Comparison of ENCODE assay signal across 10 cellular contexts in genomic region chr20:16143596-16143995, GRCh38.
"Had no signal": no experiment of that assay in that cellular context is flagged by ENCODE, and none has a peak within 500 bp of the region (broad histone marks: within the 10 kb centered on the region; RNA-seq: fewer than 3 reads in every experiment).

No MANE protein-coding gene starts in this region.

- H2AFZ ChIP-seq: GM23248 had no signal

- H3K4me1 ChIP-seq: HAP-1 had no signal

- H3K27ac Mint-ChIP-seq: HFFc6, IgD-negative memory B cell had no signal

- H3K4me3 Mint-ChIP-seq: HFFc6, IgD-negative memory B cell had no signal

- H3K27ac ChIP-seq: GM23248, HL-60 had no signal

- H3K4me1 Mint-ChIP-seq: IgD-negative memory B cell had no signal

- H3K36me3 ChIP-seq: HAP-1 had no signal

- H3K9me3 ChIP-seq: HAP-1 had no signal

- DNase-seq: GM23248, GOT3, H7, HFFc6, KBM-7 had no signal

- ATAC-seq: HCT116, HepG2 had no signal

- H3K27me3 Mint-ChIP-seq: IgD-negative memory B cell had no signal

- H3K4me3 ChIP-seq: GM23248, HAP-1 had no signal

- H3K9ac ChIP-seq: GM23248 had no signal
